ENCODE assay signal across 1 cellular context in genomic region chr12:14612895-14613294, GRCh38.
TF ChIP-seq lines count a peak whose summit lies in the region.

No MANE protein-coding gene starts in this region.

TF ChIP-seq in SK-N-SH treated with all-trans-retinoic acid at 6 μM for 48 hours, 23 proteins besides CTCF, POLR2A, EP300 and RAD21 (continued from another document):
- TF ChIP-seq ISL1 (CRISPR knock-in tag; IDR thresholded peaks at IDR 0.05) (no peak), ARNTL (CRISPR knock-in tag; IDR thresholded peaks at IDR 0.05; ENCODE audit: borderline replicate concordance, low read depth) (no peak), ZNF70 (CRISPR knock-in tag; IDR thresholded peaks at IDR 0.05) (no peak), CREB5 (CRISPR knock-in tag; IDR thresholded peaks at IDR 0.05; ENCODE audit: low read depth) (no peak), ZFP30 (CRISPR knock-in tag; IDR thresholded peaks at IDR 0.05) (no peak), RARB (CRISPR knock-in tag; IDR thresholded peaks at IDR 0.05) (no peak), PATZ1 (CRISPR knock-in tag; IDR thresholded peaks at IDR 0.05; ENCODE audit: borderline replicate concordance) (no peak), ZNF8 (CRISPR knock-in tag; IDR thresholded peaks at IDR 0.05) (no peak), TSHZ2 (CRISPR knock-in tag; IDR thresholded peaks at IDR 0.05) (no peak)
